1 cellular context compared by ENCODE assay signal in genomic region chr14:21054123-21054767, GRCh38.
TF ChIP-seq lines count a peak whose summit lies in the region.

No MANE protein-coding gene starts in this region.

TF ChIP-seq in GM12878, 131 proteins besides CTCF, POLR2A, EP300 and RAD21:
- TF ChIP-seq ASH2L (IDR thresholded peaks at IDR 0.05; ENCODE audit: borderline replicate concordance, low read depth) (no peak), IKZF1 (conservative IDR thresholded peaks at IDR 0.05) (no peak), SMARCA5 (IDR thresholded peaks at IDR 0.05) (no peak), BACH1 (IDR thresholded peaks at IDR 0.05; ENCODE audit: borderline replicate concordance) (no peak), BMI1 (IDR thresholded peaks at IDR 0.05; ENCODE audit: borderline replicate concordance) (no peak), ZNF622 (IDR thresholded peaks at IDR 0.05) (no peak), LARP7 (IDR thresholded peaks at IDR 0.05) (no peak), ZZZ3 (IDR thresholded peaks at IDR 0.05; ENCODE audit: control insufficient read depth, insufficient read length, low read depth) (no peak), POU2F2 (IDR thresholded peaks at IDR 0.05; ENCODE audit: borderline replicate concordance, low read depth, low read length) (no peak), IRF5 (IDR thresholded peaks at IDR 0.05; ENCODE audit: borderline replicate concordance) (no peak), MLLT1 (IDR thresholded peaks at IDR 0.05) (no peak), ETV6 (conservative IDR thresholded peaks at IDR 0.05 in 1 of 2, IDR thresholded peaks at IDR 0.05 in 1 of 2; ENCODE audit: borderline replicate concordance in 1 of 2, low read depth in 1 of 2) (no peak), SRF (IDR thresholded peaks at IDR 0.05; ENCODE audit: low read depth in 2 of 2, low read length in 2 of 2) (no peak), ZSCAN29 (IDR thresholded peaks at IDR 0.05) (no peak), RUNX3 (IDR thresholded peaks at IDR 0.05; ENCODE audit: low read length) (no peak), NBN (IDR thresholded peaks at IDR 0.05) (no peak)
- TF ChIP-seq, protein P1, sequence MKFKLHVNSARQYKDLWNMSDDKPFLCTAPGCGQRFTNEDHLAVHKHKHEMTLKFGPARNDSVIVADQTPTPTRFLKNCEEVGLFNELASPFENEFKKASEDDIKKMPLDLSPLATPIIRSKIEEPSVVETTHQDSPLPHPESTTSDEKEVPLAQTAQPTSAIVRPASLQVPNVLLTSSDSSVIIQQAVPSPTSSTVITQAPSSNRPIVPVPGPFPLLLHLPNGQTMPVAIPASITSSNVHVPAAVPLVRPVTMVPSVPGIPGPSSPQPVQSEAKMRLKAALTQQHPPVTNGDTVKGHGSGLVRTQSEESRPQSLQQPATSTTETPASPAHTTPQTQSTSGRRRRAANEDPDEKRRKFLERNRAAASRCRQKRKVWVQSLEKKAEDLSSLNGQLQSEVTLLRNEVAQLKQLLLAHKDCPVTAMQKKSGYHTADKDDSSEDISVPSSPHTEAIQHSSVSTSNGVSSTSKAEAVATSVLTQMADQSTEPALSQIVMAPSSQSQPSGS (IDR thresholded peaks at IDR 0.05; ENCODE audit: low read length), result no peak
- TF ChIP-seq, protein P2, sequence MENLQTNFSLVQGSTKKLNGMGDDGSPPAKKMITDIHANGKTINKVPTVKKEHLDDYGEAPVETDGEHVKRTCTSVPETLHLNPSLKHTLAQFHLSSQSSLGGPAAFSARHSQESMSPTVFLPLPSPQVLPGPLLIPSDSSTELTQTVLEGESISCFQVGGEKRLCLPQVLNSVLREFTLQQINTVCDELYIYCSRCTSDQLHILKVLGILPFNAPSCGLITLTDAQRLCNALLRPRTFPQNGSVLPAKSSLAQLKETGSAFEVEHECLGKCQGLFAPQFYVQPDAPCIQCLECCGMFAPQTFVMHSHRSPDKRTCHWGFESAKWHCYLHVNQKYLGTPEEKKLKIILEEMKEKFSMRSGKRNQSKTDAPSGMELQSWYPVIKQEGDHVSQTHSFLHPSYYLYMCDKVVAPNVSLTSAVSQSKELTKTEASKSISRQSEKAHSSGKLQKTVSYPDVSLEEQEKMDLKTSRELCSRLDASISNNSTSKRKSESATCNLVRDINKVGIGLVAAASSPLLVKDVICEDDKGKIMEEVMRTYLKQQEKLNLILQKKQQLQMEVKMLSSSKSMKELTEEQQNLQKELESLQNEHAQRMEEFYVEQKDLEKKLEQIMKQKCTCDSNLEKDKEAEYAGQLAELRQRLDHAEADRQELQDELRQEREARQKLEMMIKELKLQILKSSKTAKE (IDR thresholded peaks at IDR 0.05; ENCODE audit: low read depth, poor library complexity, severe bottlenecking), result no peak
- TF ChIP-seq, protein P3, sequence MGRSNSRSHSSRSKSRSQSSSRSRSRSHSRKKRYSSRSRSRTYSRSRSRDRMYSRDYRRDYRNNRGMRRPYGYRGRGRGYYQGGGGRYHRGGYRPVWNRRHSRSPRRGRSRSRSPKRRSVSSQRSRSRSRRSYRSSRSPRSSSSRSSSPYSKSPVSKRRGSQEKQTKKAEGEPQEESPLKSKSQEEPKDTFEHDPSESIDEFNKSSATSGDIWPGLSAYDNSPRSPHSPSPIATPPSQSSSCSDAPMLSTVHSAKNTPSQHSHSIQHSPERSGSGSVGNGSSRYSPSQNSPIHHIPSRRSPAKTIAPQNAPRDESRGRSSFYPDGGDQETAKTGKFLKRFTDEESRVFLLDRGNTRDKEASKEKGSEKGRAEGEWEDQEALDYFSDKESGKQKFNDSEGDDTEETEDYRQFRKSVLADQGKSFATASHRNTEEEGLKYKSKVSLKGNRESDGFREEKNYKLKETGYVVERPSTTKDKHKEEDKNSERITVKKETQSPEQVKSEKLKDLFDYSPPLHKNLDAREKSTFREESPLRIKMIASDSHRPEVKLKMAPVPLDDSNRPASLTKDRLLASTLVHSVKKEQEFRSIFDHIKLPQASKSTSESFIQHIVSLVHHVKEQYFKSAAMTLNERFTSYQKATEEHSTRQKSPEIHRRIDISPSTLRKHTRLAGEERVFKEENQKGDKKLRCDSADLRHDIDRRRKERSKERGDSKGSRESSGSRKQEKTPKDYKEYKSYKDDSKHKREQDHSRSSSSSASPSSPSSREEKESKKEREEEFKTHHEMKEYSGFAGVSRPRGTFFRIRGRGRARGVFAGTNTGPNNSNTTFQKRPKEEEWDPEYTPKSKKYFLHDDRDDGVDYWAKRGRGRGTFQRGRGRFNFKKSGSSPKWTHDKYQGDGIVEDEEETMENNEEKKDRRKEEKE (IDR thresholded peaks at IDR 0.05), result no peak
- TF ChIP-seq, protein P4, sequence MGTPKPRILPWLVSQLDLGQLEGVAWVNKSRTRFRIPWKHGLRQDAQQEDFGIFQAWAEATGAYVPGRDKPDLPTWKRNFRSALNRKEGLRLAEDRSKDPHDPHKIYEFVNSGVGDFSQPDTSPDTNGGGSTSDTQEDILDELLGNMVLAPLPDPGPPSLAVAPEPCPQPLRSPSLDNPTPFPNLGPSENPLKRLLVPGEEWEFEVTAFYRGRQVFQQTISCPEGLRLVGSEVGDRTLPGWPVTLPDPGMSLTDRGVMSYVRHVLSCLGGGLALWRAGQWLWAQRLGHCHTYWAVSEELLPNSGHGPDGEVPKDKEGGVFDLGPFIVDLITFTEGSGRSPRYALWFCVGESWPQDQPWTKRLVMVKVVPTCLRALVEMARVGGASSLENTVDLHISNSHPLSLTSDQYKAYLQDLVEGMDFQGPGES (IDR thresholded peaks at IDR 0.05), result no peak
